In the genomic region with DNA sequence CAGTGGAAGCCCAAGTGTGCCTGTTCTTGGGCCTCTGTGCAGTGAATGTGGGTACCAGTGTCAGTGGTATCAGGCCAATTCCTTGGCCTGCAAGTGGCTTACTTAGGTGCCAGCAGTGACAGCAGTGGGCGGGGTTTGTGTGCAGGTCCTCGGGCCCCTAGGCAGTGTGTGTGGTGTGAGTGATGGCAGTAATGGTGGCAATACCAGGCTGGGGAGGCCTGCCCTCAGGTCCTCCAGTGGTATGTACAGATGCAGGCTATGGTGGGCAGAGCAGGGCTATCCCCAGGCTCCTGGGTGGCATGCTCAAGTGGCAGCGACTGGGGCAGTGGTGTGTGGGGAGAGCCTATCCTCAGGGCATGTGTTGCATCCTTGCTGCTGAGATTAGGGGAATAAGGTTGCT, we compare ENCODE assay signal across 26 cellular contexts.
"Had no signal": no experiment of that assay in that cellular context is flagged by ENCODE, and none has a peak within 500 bp of the region (broad histone marks: within the 10 kb centered on the region; RNA-seq: fewer than 3 reads in every experiment).

No MANE protein-coding gene starts in this region.

- ATAC-seq: effector memory CD8-positive, alpha-beta T cell; esophagus mucosa; gastrocnemius medialis; heart right ventricle; left colon; left lobe of liver; mucosa of descending colon had no signal

- H3K4me1 ChIP-seq: colonic mucosa, esophagus squamous epithelium, gastrocnemius medialis, heart right ventricle, left ventricle myocardium inferior, lower lobe of right lung had no signal

- H3K4me3 ChIP-seq: colonic mucosa, esophagus squamous epithelium, gastrocnemius medialis, heart right ventricle, left ventricle myocardium inferior, lower lobe of right lung, mucosa of descending colon had no signal

- H3K9me3 ChIP-seq: colonic mucosa, gastrocnemius medialis had no signal

- DNase-seq: colonic mucosa; cortex of kidney; effector CD8-positive, alpha-beta T cell; effector memory CD8-positive, alpha-beta T cell; endodermal cell; erythroblast; esophagus squamous epithelium; foreskin fibroblast; foreskin melanocyte; gastrocnemius medialis; glutamatergic neuron; head of caudate nucleus; heart right ventricle; hippocampal formation; kidney glomerular epithelial cell; left colon; left ventricle myocardium inferior; lower lobe of right lung; mesenchymal stem cell; mucosa of descending colon had no signal

- H3K27me3 ChIP-seq: colonic mucosa, esophagus squamous epithelium, gastrocnemius medialis, heart right ventricle had no signal

- H3K27ac ChIP-seq: colonic mucosa, epithelial cell of prostate, esophagus squamous epithelium, gastrocnemius medialis, heart right ventricle, left ventricle myocardium inferior, lower lobe of right lung had no signal

- FAIRE-seq: endometrium, islet of Langerhans, keratinocyte had no signal

- H3K36me3 ChIP-seq: colonic mucosa, esophagus squamous epithelium, gastrocnemius medialis, heart right ventricle, left ventricle myocardium inferior, lower lobe of right lung had no signal
